In the genomic region with DNA sequence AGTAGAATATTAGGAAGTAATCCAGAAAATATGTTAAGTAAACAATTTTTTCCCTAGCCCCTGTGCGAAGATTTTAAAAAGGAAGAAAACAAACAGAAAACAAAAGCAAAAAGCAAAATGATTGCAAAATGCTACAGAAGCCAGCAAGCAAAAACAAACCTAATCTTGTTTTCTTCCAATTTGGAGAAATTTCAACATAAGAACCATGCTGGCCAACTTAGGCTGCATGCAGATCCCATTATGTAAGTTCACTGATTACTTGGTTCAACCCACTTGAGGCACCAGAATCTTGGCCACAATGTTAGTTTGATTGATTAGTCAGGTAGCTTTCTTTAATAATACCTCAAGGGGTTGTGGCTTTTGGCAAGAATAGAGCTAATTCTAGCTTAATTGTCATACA, we compare ENCODE assay signal across 26 cellular contexts.
"Had no signal": no experiment of that assay in that cellular context is flagged by ENCODE, and none has a peak within 500 bp of the region (broad histone marks: within the 10 kb centered on the region; RNA-seq: fewer than 3 reads in every experiment).

No MANE protein-coding gene starts in this region.

- H3K9me3 ChIP-seq: pancreas, prostate gland, thoracic aorta, uterus had no signal

- H3K4me1 Mint-ChIP-seq: activated CD8-positive, alpha-beta memory T cell treated with anti-CD3 and anti-CD28 coated beads, Interleukin-2, amount 10 ng/mL, durations not matched to agents 7 days and 5 days; naive thymus-derived CD4-positive, alpha-beta T cell; T-helper 17 cell had no signal

- H3K4me1 ChIP-seq: pancreas, prostate gland, uterus had no signal

- H3K9me3 Mint-ChIP-seq: brain; stimulated activated naive CD8-positive, alpha-beta T cell treated with anti-CD3 and anti-CD28 coated beads, Interleukin-15, Interleukin-2, amounts not matched to agents 100 ng/mL and 50 ng/mL, for 24 hours had no signal

- H3K36me3 Mint-ChIP-seq: activated CD8-positive, alpha-beta memory T cell treated with anti-CD3 and anti-CD28 coated beads, Interleukin-2, amount 10 ng/mL, durations not matched to agents 7 days and 5 days; activated naive CD4-positive, alpha-beta T cell treated with anti-CD3 and anti-CD28 coated beads, Interleukin-2, amount 50 U/mL, for 72 hours; brain; naive thymus-derived CD4-positive, alpha-beta T cell; type B pancreatic cell had no signal

- DNase-seq: activated CD4-positive, CD25-positive, alpha-beta regulatory T cell treated with anti-CD3 and anti-CD28 coated beads, Interleukin-2, amount 50 U/mL, for 72 hours; activated CD8-positive, alpha-beta memory T cell treated with anti-CD3 and anti-CD28 coated beads, Interleukin-2, amount 10 ng/mL, durations not matched to agents 7 days and 5 days; activated CD8-positive, alpha-beta T cell treated with anti-CD3 and anti-CD28 coated beads, Interleukin-2, amount 10 ng/mL, durations not matched to agents 7 days and 5 days; activated naive CD4-positive, alpha-beta T cell; activated T-cell treated with anti-CD3 and anti-CD28 coated beads for 4 hours; activated T-cell treated with anti-CD3 and anti-CD28 coated beads, Interleukin-2, amount 50 U/mL, for 72 hours; aorta; dorsolateral prefrontal cortex; effector memory CD4-positive, alpha-beta T cell; islet precursor cell; midbrain; naive thymus-derived CD4-positive, alpha-beta T cell; pancreas; retina; stimulated activated CD4-positive, alpha-beta T cell treated with anti-CD3 and anti-CD28 coated beads, Interleukin-4, amount 100 ng/mL, for 1 hour; T-helper 17 cell; T1000; uterus; WERI-Rb-1 had no signal

- H3K27ac ChIP-seq: coronary artery, dorsolateral prefrontal cortex, pancreas, prostate gland, thoracic aorta, WERI-Rb-1 had no signal

- H3K36me3 ChIP-seq: pancreas, prostate gland, thoracic aorta, uterus, WERI-Rb-1 had no signal

- H3K4me3 Mint-ChIP-seq: activated CD8-positive, alpha-beta memory T cell treated with anti-CD3 and anti-CD28 coated beads, Interleukin-2, amount 10 ng/mL, durations not matched to agents 7 days and 5 days; activated CD8-positive, alpha-beta T cell treated with anti-CD3 and anti-CD28 coated beads, Interleukin-2, amount 10 ng/mL, durations not matched to agents 7 days and 5 days; activated T-cell treated with anti-CD3 and anti-CD28 coated beads, Interleukin-2, amount 50 U/mL, for 72 hours; brain; naive thymus-derived CD4-positive, alpha-beta T cell; stimulated activated naive CD8-positive, alpha-beta T cell treated with anti-CD3 and anti-CD28 coated beads, Interleukin-15, Interleukin-2, amounts not matched to agents 100 ng/mL and 50 ng/mL, for 24 hours; T-helper 17 cell; type B pancreatic cell had no signal

- H3K4me3 ChIP-seq: coronary artery, dorsolateral prefrontal cortex, pancreas, prostate gland, thoracic aorta, uterus had no signal

- H3K27me3 ChIP-seq: dorsolateral prefrontal cortex, pancreas, uterus had no signal

- H3K27me3 Mint-ChIP-seq: activated CD8-positive, alpha-beta memory T cell treated with anti-CD3 and anti-CD28 coated beads, Interleukin-2, amount 10 ng/mL, durations not matched to agents 7 days and 5 days; brain; naive thymus-derived CD4-positive, alpha-beta T cell; stimulated activated naive CD8-positive, alpha-beta T cell treated with anti-CD3 and anti-CD28 coated beads, Interleukin-15, Interleukin-2, amounts not matched to agents 100 ng/mL and 50 ng/mL, for 24 hours; T-helper 17 cell; type B pancreatic cell had no signal

- H3K27ac Mint-ChIP-seq: activated CD8-positive, alpha-beta memory T cell treated with anti-CD3 and anti-CD28 coated beads, Interleukin-2, amount 10 ng/mL, durations not matched to agents 7 days and 5 days; activated CD8-positive, alpha-beta T cell treated with anti-CD3 and anti-CD28 coated beads, Interleukin-2, amount 10 ng/mL, durations not matched to agents 7 days and 5 days; activated naive CD4-positive, alpha-beta T cell treated with anti-CD3 and anti-CD28 coated beads, Interleukin-2, amount 50 U/mL, for 72 hours; activated T-cell treated with anti-CD3 and anti-CD28 coated beads, Interleukin-2, amount 50 U/mL, for 72 hours; brain; naive thymus-derived CD4-positive, alpha-beta T cell; stimulated activated naive CD8-positive, alpha-beta T cell treated with anti-CD3 and anti-CD28 coated beads, Interleukin-15, Interleukin-2, amounts not matched to agents 100 ng/mL and 50 ng/mL, for 24 hours; T-helper 17 cell; type B pancreatic cell had no signal

- ATAC-seq: activated CD8-positive, alpha-beta memory T cell treated with anti-CD3 and anti-CD28 coated beads, Interleukin-2, amount 10 ng/mL, durations not matched to agents 7 days and 5 days; activated CD8-positive, alpha-beta T cell treated with anti-CD3 and anti-CD28 coated beads, Interleukin-2, amount 10 ng/mL, durations not matched to agents 7 days and 5 days; activated naive CD4-positive, alpha-beta T cell treated with anti-CD3 and anti-CD28 coated beads, Interleukin-2, amount 50 U/mL, for 72 hours; activated T-cell treated with anti-CD3 and anti-CD28 coated beads, Interleukin-2, amount 50 U/mL, for 72 hours; naive thymus-derived CD4-positive, alpha-beta T cell; T-helper 17 cell had no signal
